ENCODE assay signal across 14 cellular contexts in genomic region chr15:52370010-52370409, GRCh38.
DNase-seq lines count a peak whose midpoint lies in the region; ATAC-seq and TF ChIP-seq lines count a peak whose summit lies in the region.
"Had no signal": no experiment of that assay in that cellular context is flagged by ENCODE, and none has a peak within 500 bp of the region (broad histone marks: within the 10 kb centered on the region; RNA-seq: fewer than 3 reads in every experiment).

No MANE protein-coding gene starts in this region.

- H3K27me3 ChIP-seq in Peyer's patch (no peaks in the 10 kb centered on the region), parathyroid adenoma (ENCODE audit: control insufficient read depth, insufficient read depth, low read length) (no peaks in the 10 kb centered on the region), smooth muscle cell (ENCODE audit: low read depth) (no peaks in the 10 kb centered on the region)

- WGBS in smooth muscle cell (ENCODE audit: low lambda C conversion rate), result 94% methylated on average over 9 of the region's 9 CpGs

- H3K4me2 ChIP-seq in parathyroid adenoma (ENCODE audit: low read length), result peak overlapping the region; percentile 81
- no peak overlapping the region for H3K4me2 ChIP-seq in smooth muscle cell

- peaks cover 17% of the 10 kb centered on the region for H3K4me1 Mint-ChIP-seq in mesothelial cell of epicardium
- H3K4me1 Mint-ChIP-seq: activated CD4-positive, alpha-beta memory T cell treated with anti-CD3 and anti-CD28 coated beads, Interleukin-2, amount 10 ng/mL, durations not matched to agents 7 days and 5 days; CD4-positive, alpha-beta memory T cell had no signal

- no peaks in the 10 kb centered on the region for H3K27me3 Mint-ChIP-seq in mesothelial cell of epicardium (ENCODE audit: low read depth)
- H3K27me3 Mint-ChIP-seq: activated CD4-positive, alpha-beta memory T cell treated with anti-CD3 and anti-CD28 coated beads, Interleukin-2, amount 10 ng/mL, durations not matched to agents 7 days and 5 days; CD4-positive, alpha-beta memory T cell; stimulated activated naive CD8-positive, alpha-beta T cell treated with anti-CD3 and anti-CD28 coated beads, Interleukin-15, Interleukin-2, amounts not matched to agents 100 ng/mL and 50 ng/mL, for 24 hours had no signal

- H3K4me3 ChIP-seq in Peyer's patch (no peak overlapping the region), parathyroid adenoma (ENCODE audit: low read depth, low read length) (peak overlapping the region; percentile 44), smooth muscle cell (no peak overlapping the region)

- H3K79me2 ChIP-seq in parathyroid adenoma (no peaks in the 10 kb centered on the region), smooth muscle cell (ENCODE audit: low read depth) (no peaks in the 10 kb centered on the region)

- H3K36me3 ChIP-seq in Peyer's patch (peaks cover 0 to 27% (median 0%) of the 10 kb centered on the region in 3 donors), parathyroid adenoma (ENCODE audit: control insufficient read depth, insufficient read depth, low read length) (no peaks in the 10 kb centered on the region), smooth muscle cell (ENCODE audit: low read depth) (peaks cover 48% of the 10 kb centered on the region)

- no peak overlapping the region for H3K27ac Mint-ChIP-seq in mesothelial cell of epicardium
- H3K27ac Mint-ChIP-seq: activated CD4-positive, alpha-beta memory T cell treated with anti-CD3 and anti-CD28 coated beads, Interleukin-2, amount 10 ng/mL, durations not matched to agents 7 days and 5 days; stimulated activated naive CD8-positive, alpha-beta T cell treated with anti-CD3 and anti-CD28 coated beads, Interleukin-15, Interleukin-2, amounts not matched to agents 100 ng/mL and 50 ng/mL, for 24 hours; T-helper 1 cell treated with Interleukin-12 subunit alpha and Interleukin-12 subunit beta and Interleukin-4 antibody, amounts not matched to agents 30 μg/mL and 1 μg/mL, for 36 hours had no signal

- H2AFZ ChIP-seq in parathyroid adenoma, result no peak overlapping the region
- H2AFZ ChIP-seq in smooth muscle cell (ENCODE audit: low read depth), result no peak overlapping the region

- H3K9me3 Mint-ChIP-seq in mesothelial cell of epicardium, result peaks cover 3% of the 10 kb centered on the region
- H3K9me3 Mint-ChIP-seq: CD4-positive, alpha-beta memory T cell; stimulated activated naive CD8-positive, alpha-beta T cell treated with anti-CD3 and anti-CD28 coated beads, Interleukin-15, Interleukin-2, amounts not matched to agents 100 ng/mL and 50 ng/mL, for 24 hours; T-helper 1 cell treated with Interleukin-12 subunit alpha and Interleukin-12 subunit beta and Interleukin-4 antibody, amounts not matched to agents 30 μg/mL and 1 μg/mL, for 36 hours had no signal

- H3F3A ChIP-seq in smooth muscle cell (ENCODE audit: low read depth), result no peaks in the 10 kb centered on the region

- no peak overlapping the region for H3K9ac ChIP-seq in parathyroid adenoma
- no peak overlapping the region for H3K9ac ChIP-seq in smooth muscle cell (ENCODE audit: low read depth)

- no peak for TF ChIP-seq POLR2A in Peyer's patch (IDR thresholded peaks at IDR 0.05)

- no peaks in the 10 kb centered on the region for H4K20me1 ChIP-seq in smooth muscle cell (ENCODE audit: low read depth)

- no peaks in the 10 kb centered on the region for H3K4me1 ChIP-seq in Peyer's patch
- H3K4me1 ChIP-seq in parathyroid adenoma, result peaks cover 19% of the 10 kb centered on the region
- H3K4me1 ChIP-seq in smooth muscle cell (ENCODE audit: low read depth), result no peaks in the 10 kb centered on the region

- DNase-seq in Peyer's patch (peak in 2 of 3 donors; percentile 62 to 67), ecto neural progenitor cell (ENCODE audit: low spot score) (no peak), NCI-H2171 (lab: John Stamatoyannopoulos, UW) (no peak), mesothelial cell of epicardium (ENCODE audit: low spot score in 2 of 2, unreplicated experiment in 2 of 2) (no peak), smooth muscle cell (lab: John Stamatoyannopoulos, UW; ENCODE audit: unreplicated experiment) (no peak)
- DNase-seq: activated CD4-positive, alpha-beta memory T cell treated with anti-CD3 and anti-CD28 coated beads, Interleukin-2, amount 10 ng/mL, durations not matched to agents 7 days and 5 days; CD4-positive, alpha-beta memory T cell; NCI-H1694; stimulated activated CD4-positive, alpha-beta T cell treated with anti-CD3 and anti-CD28 coated beads, Interleukin-2, amount 100 ng/mL, for 48 hours had no signal

- no peak overlapping the region for H3K4me3 Mint-ChIP-seq in mesothelial cell of epicardium
- H3K4me3 Mint-ChIP-seq: activated CD4-positive, alpha-beta memory T cell treated with anti-CD3 and anti-CD28 coated beads, Interleukin-2, amount 10 ng/mL, durations not matched to agents 7 days and 5 days; CD4-positive, alpha-beta memory T cell; stimulated activated naive CD8-positive, alpha-beta T cell treated with anti-CD3 and anti-CD28 coated beads, Interleukin-15, Interleukin-2, amounts not matched to agents 100 ng/mL and 50 ng/mL, for 24 hours; T-helper 1 cell treated with Interleukin-12 subunit alpha and Interleukin-12 subunit beta and Interleukin-4 antibody, amounts not matched to agents 30 μg/mL and 1 μg/mL, for 36 hours had no signal

- peaks cover 29% of the 10 kb centered on the region for H3K36me3 Mint-ChIP-seq in mesothelial cell of epicardium

- ATAC-seq in GM19043 (IDR thresholded peaks at IDR 0.05; ENCODE audit: low read depth, unreplicated experiment), result peak; percentile 81
- peak; percentile 61 for ATAC-seq in HG03095 (IDR thresholded peaks at IDR 0.05; ENCODE audit: unreplicated experiment)

- TF ChIP-seq CTCF in Peyer's patch (IDR thresholded peaks at IDR 0.05), result no peak
- TF ChIP-seq CTCF in parathyroid adenoma (IDR thresholded peaks at IDR 0.05), result no peak
- no peak for TF ChIP-seq CTCF in mesothelial cell of epicardium (IDR thresholded peaks at IDR 0.05; ENCODE audit: unreplicated experiment)
- TF ChIP-seq CTCF in smooth muscle cell (IDR thresholded peaks at IDR 0.05; ENCODE audit: borderline replicate concordance, insufficient read depth, poor library complexity, severe bottlenecking), result no peak

- H3K9me3 ChIP-seq in Peyer's patch (no peaks in the 10 kb centered on the region), parathyroid adenoma (ENCODE audit: control insufficient read depth, low read length) (no peaks in the 10 kb centered on the region), smooth muscle cell (replicated peaks; ENCODE audit: low read depth) (no peaks in the 10 kb centered on the region)

- H3K27ac ChIP-seq in Peyer's patch (no peak overlapping the region), parathyroid adenoma (peak overlapping the region; percentile 96), smooth muscle cell (ENCODE audit: low read depth) (no peak overlapping the region)

Comparison
In these comparisons a context has a peak if more than half of its experiments do, and no peak if none do; other contexts are left out.
1. DNase-seq: peak in Peyer's patch (2 of 3); none in ecto neural progenitor cell (single experiment), NCI-H2171 (single experiment), mesothelial cell of epicardium (0 of 2) and smooth muscle cell (single experiment).